8 cellular contexts compared by ENCODE assay signal in the genomic region with DNA sequence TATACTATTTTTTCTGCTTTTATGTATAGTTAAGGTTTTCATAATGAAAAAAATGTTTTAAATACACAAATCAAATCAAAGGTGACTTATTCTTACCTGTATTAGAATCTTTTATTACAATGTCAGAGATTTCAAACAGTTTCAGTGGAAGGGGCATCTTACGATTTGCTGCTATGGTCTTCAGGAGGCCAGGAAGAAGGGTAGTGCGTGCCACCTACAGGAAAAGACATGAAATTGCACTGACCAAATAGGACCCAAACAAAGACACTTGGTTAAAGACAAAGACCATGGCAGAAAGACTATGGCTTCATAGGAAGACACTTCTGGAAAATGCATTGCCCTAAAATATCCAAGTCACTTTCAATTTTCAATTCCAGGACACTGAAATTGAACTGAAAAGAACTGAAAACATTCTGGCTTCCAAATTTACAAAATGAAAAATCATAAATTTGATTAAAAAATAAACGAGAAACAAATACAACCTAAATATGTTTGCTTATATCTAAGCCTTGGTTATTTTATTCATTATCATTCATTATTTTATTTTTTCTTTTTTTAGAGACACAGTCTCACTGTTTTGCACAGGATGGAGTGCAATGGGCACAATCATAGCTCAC. TPM values are rescaled to one million over a fixed set of nuclear protein-coding genes. Genes with fewer than 3 reads are reported as not detected.
DNase-seq lines count a peak whose midpoint lies in the region; ATAC-seq, FAIRE-seq and TF ChIP-seq lines count a peak whose summit lies in the region.

No MANE protein-coding gene starts in this region.

- FAIRE-seq in D721Med (lab: Jason Lieb, UNC) = peak; percentile 91

- no peaks in the 10 kb centered on the region for H3K4me1 ChIP-seq in testis

- no peaks in the 10 kb centered on the region for H3K36me3 ChIP-seq in testis (ENCODE audit: low read depth, missing control alignments)

- H3K4me3 ChIP-seq in testis = no peak overlapping the region

- peak; percentile 77 for ATAC-seq in HG03108 (IDR thresholded peaks at IDR 0.05; ENCODE audit: unreplicated experiment)

- WGBS in testis, 2 donors = 50 to 61% methylated on average over 3 of the region's 3 CpGs

- intact Hi-C loops in testis (cut with DNase I; ENCODE audit: low total_unique reads) = loop anchor here (5.0 kb wide), 1 partner anchor 297 kb away; no protein-coding TSS in a partner anchor

- H3K9me3 ChIP-seq in testis = no peaks in the 10 kb centered on the region

- no peak overlapping the region for H3K27ac ChIP-seq in testis

- H3K27me3 ChIP-seq in testis = no peaks in the 10 kb centered on the region

- peak; percentile 47 for DNase-seq in D721Med (ENCODE audit: insufficient read length, low spot score)
- peak; percentile 12 for DNase-seq in GM19240 (ENCODE audit: insufficient read length, low spot score)
- peak; percentile 36 for DNase-seq in NCI-H2196 (lab: John Stamatoyannopoulos, UW; ENCODE audit: unreplicated experiment)
- DNase-seq in amniotic stem cell (lab: John Stamatoyannopoulos, UW) = peak; percentile 8
- peak; percentile 82 for DNase-seq in iPS-NIHi11 (ENCODE audit: low spot score)
- peak; percentile 28 for DNase-seq in testis
- DNase-seq in activated naive CD4-positive, alpha-beta T cell treated with Interleukin-2 at 50 U/mL for 16 hours = no peak

- no peak for TF ChIP-seq POLR2A in testis (IDR thresholded peaks at IDR 0.05)

- TF ChIP-seq CTCF in D721Med (IDR thresholded peaks at IDR 0.05; ENCODE audit: insufficient read depth, missing control alignments) (peak; percentile 83), testis (IDR thresholded peaks at IDR 0.05) (peak; percentile 47 to 76 (median 56))

RNA-seq across cellular contexts. Expression of a gene that starts 42.1 kb away (rescaled TPM):
- 10 to 100 TPM; 14.1 to 22.8 TPM for total RNA-seq in testis
- polyA plus RNA-seq in testis (ENCODE audit: insufficient read depth, low read depth, low replicate concordance) = 35.0 TPM

RNA-seq across cellular contexts. Expression of a gene that starts 57.6 kb away (rescaled TPM):
- total RNA-seq in testis = not detected
- polyA plus RNA-seq in testis (ENCODE audit: insufficient read depth, low read depth, low replicate concordance) = not detected
